ENCODE assay signal across 8 cellular contexts in the genomic region with DNA sequence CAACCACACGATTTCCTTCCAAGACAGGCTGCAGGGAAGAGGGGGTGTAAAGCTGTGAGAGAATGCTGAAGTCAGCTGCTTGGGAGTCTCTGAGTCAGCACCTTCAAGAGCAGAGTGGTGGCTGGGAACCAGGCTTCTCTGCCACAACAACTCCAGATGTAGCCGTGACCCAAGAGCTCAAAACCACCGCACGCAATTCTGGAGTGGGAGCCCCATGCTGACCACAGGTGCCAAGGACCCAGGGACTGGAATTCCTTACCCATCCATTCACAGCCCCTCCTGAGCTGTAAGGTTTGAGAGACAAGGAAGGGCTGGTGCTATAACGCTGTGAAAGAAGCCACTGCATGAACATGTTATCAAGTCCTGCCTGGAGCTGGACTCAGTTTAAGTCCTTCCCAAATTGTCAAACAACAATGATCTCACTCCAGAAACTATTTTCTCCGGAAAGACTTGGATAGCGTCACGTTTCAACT.
DNase-seq lines count a peak whose midpoint lies in the region; ATAC-seq and TF ChIP-seq lines count a peak whose summit lies in the region.
"Had no signal": no experiment of that assay in that cellular context is flagged by ENCODE, and none has a peak within 500 bp of the region (broad histone marks: within the 10 kb centered on the region; RNA-seq: fewer than 3 reads in every experiment).

No MANE protein-coding gene starts in this region.

- H2AK5ac ChIP-seq in IMR-90 (ENCODE audit: low read depth, low read length): peak overlapping the region; percentile 9; the same call in 1 of the 2 replicates

- ATAC-seq in IMR-90 (ENCODE audit: low read depth) (peak; percentile 86), body of pancreas (peak; percentile 27), HG03196 (IDR thresholded peaks at IDR 0.05; ENCODE audit: unreplicated experiment) (no peak), GM18907 (IDR thresholded peaks at IDR 0.05; ENCODE audit: unreplicated experiment) (no peak)

- H3K36me3 ChIP-seq in IMR-90 (ENCODE audit: control insufficient read depth, insufficient read depth, low read length): peaks cover 23% of the 10 kb centered on the region
- no peaks in the 10 kb centered on the region for H3K36me3 ChIP-seq in body of pancreas (replicated peaks in 1 of 2; ENCODE audit: insufficient read depth in 1 of 2, low read depth in 2 of 2)
- H3K36me3 ChIP-seq in thyroid gland: peaks cover 0 to 7% of the 10 kb centered on the region in 2 donors

- intact Hi-C loops in IMR-90 (cut with micrococcal nuclease): no loop called here
- intact Hi-C loops in body of pancreas (cut with DNase I): no loop called here
- intact Hi-C loops in thyroid gland (cut with DNase I): no loop called here

- no TSS peak for BruUV-seq in IMR-90 (replicated peaks; lab: Mats Ljungman, UMichigan)

- no peak overlapping the region for H2BK15ac ChIP-seq in IMR-90 (ENCODE audit: low read depth, low read length)

- dilution Hi-C loops in IMR-90 (cut with HindIII; ENCODE audit: low sequenced_read_pairs, unreplicated experiment): no loop called here

- H3K56ac ChIP-seq in IMR-90 (ENCODE audit: extremely low read depth, insufficient read depth, low read length): no peak overlapping the region

- H3K79me1 ChIP-seq in IMR-90 (ENCODE audit: low read depth in 1 of 2, low read length in 2 of 2): peaks cover 0 to 53% of the 10 kb centered on the region in 2 experiments; a peak in 2 of 4 replicates

- no peak overlapping the region for H2AK9ac ChIP-seq in IMR-90 (replicated peaks; ENCODE audit: low read depth, low read length, poor library complexity)

- no peak overlapping the region for H4K91ac ChIP-seq in IMR-90 (ENCODE audit: insufficient read depth, low read depth, low read length)

- H3K4me2 ChIP-seq in IMR-90 (ENCODE audit: low read depth, low read length): peak overlapping the region; percentile 9; the same call in 1 of the 2 replicates

- in situ Hi-C loops in IMR-90 (cut with MboI; ENCODE audit: low sequenced_read_pairs): no loop called here

- no peak overlapping the region for H2AFZ ChIP-seq in IMR-90 (replicated peaks; ENCODE audit: low read length, poor library complexity)

- H3K14ac ChIP-seq in IMR-90 (replicated peaks; ENCODE audit: low read depth, low read length): peak overlapping the region; percentile 36; the same call in 1 of the 2 replicates

- POLR2A ChIA-PET in IMR-90 (lab: Charles Lee; ENCODE audit: unreplicated experiment): no interaction called here

- H3K9ac ChIP-seq in IMR-90 (ENCODE audit: low read depth, low read length): no peak overlapping the region

- H3K23ac ChIP-seq in IMR-90 (ENCODE audit: low read depth, low read length): no peak overlapping the region

- H4K8ac ChIP-seq in IMR-90 (ENCODE audit: low read depth in 2 of 2, low read length in 2 of 2): peak overlapping the region in 1 of 2 experiments; percentile 10; a peak in 1 of 4 replicates

- TF ChIP-seq POLR2A in IMR-90 (IDR thresholded peaks at IDR 0.05; ENCODE audit: low read depth, low read length) (no peak), body of pancreas (IDR thresholded peaks at IDR 0.05) (no peak), thyroid gland (IDR thresholded peaks at IDR 0.05) (no peak)

- H3K27me3 ChIP-seq in IMR-90 (ENCODE audit: control insufficient read depth, insufficient read depth, low read length) (no peaks in the 10 kb centered on the region), body of pancreas (no peaks in the 10 kb centered on the region), thyroid gland (no peaks in the 10 kb centered on the region)

- no peak overlapping the region for H3K18ac ChIP-seq in IMR-90 (ENCODE audit: low read depth, low read length)

- peaks cover 8% of the 10 kb centered on the region; the same call in 1 of the 2 replicates for H4K20me1 ChIP-seq in IMR-90 (ENCODE audit: insufficient read depth, low read length)

- H3K4me3 ChIP-seq in IMR-90 (ENCODE audit: insufficient read depth, low read depth, low read length) (no peak overlapping the region), body of pancreas (no peak overlapping the region), thyroid gland (replicated peaks in 1 of 3) (no peak overlapping the region)

- H3K9me1 ChIP-seq in IMR-90 (ENCODE audit: insufficient read depth, low read length): peaks cover 17% of the 10 kb centered on the region

- H3K4ac ChIP-seq in IMR-90 (ENCODE audit: low read depth, low read length): peak overlapping the region; percentile 58

- peak overlapping the region; percentile 42; the same call in 1 of the 2 replicates for H3K27ac ChIP-seq in IMR-90 (ENCODE audit: insufficient read depth, low read length)
- no peak overlapping the region for H3K27ac ChIP-seq in body of pancreas
- H3K27ac ChIP-seq in thyroid gland: peak overlapping the region; percentile 27 to 55 (median 42)

- no peak overlapping the region for H2BK5ac ChIP-seq in IMR-90 (ENCODE audit: low read depth, low read length, poor library complexity, severe bottlenecking)

- DNase-seq in IMR-90: peak; percentile 95
- peak in 1 of 4 donors; percentile 55 for DNase-seq in body of pancreas
- peak; percentile 71 for DNase-seq in kidney tubule cell (ENCODE audit: low spot score)
- peak; percentile 71 to 77 for DNase-seq in thyroid gland
- DNase-seq in DMS114 treated with DMSO at 0.1 percent for 48 hours (lab: John Stamatoyannopoulos, UW; ENCODE audit: unreplicated experiment): no peak
- DNase-seq: NCI-H510A treated with DMSO at 0.1 percent for 48 hours had no signal

- WGBS in IMR-90 (ENCODE audit: extremely low coverage in 2 of 2, insufficient read length in 1 of 2), 2 experiments: no CpG with 5 or more reads among the region's 8 CpGs
- 76 to 80% methylated on average over 5 to 8 of the region's 8 CpGs for WGBS in body of pancreas, 2 donors
- WGBS in thyroid gland, 2 donors: 36 to 43% methylated on average over 7 to 8 of the region's 8 CpGs

- peak overlapping the region; percentile 29 for H2BK120ac ChIP-seq in IMR-90 (ENCODE audit: low read depth, low read length)

- TF ChIP-seq CTCF in IMR-90 (conservative IDR thresholded peaks at IDR 0.05; ENCODE audit: low read depth, low read length): no peak
- TF ChIP-seq CTCF in body of pancreas (IDR thresholded peaks at IDR 0.05): no peak
- TF ChIP-seq CTCF in thyroid gland (IDR thresholded peaks at IDR 0.05): no peak

- H3K4me1 ChIP-seq in IMR-90 (ENCODE audit: control insufficient read depth, insufficient read depth, low read length) (peaks cover 11% of the 10 kb centered on the region), body of pancreas (no peaks in the 10 kb centered on the region), thyroid gland (peaks cover 24 to 33% of the 10 kb centered on the region in 2 donors)

- H3K9me3 ChIP-seq in IMR-90 (ENCODE audit: control insufficient read depth, insufficient read depth, low read length): no peaks in the 10 kb centered on the region
- no peaks in the 10 kb centered on the region for H3K9me3 ChIP-seq in body of pancreas
- no peaks in the 10 kb centered on the region for H3K9me3 ChIP-seq in thyroid gland

- H4K5ac ChIP-seq in IMR-90 (ENCODE audit: low read depth, low read length): no peak overlapping the region

- 0 out of 2 replicates have a peak, but pooled peaks have one; percentile 5 for TF ChIP-seq RAD21 in IMR-90 (IDR thresholded peaks at IDR 0.05; ENCODE audit: low read length)

- CTCF ChIA-PET in IMR-90 (lab: Yijun Ruan, JAX): interaction anchor here (1.1 kb wide), 1 partner anchor 52 kb away, joined by 5 read pairs; no protein-coding TSS in a partner anchor

- peak overlapping the region; percentile 47; the same call in 1 of the 2 replicates for H2BK20ac ChIP-seq in IMR-90 (ENCODE audit: low read depth, low read length)

TF ChIP-seq in IMR-90, 13 proteins besides CTCF, POLR2A, EP300 and RAD21:
- TF ChIP-seq NFE2L2 (IDR thresholded peaks at IDR 0.05; ENCODE audit: low read depth, low read length) (peak; percentile 27; the same call in 1 of the 2 replicates), MXI1 (IDR thresholded peaks at IDR 0.05; ENCODE audit: borderline replicate concordance, low read depth, low read length) (no peak), MAFK (IDR thresholded peaks at IDR 0.05; ENCODE audit: low read depth, low read length) (peak; percentile 90), FOS (IDR thresholded peaks at IDR 0.05; ENCODE audit: low read depth, low read length) (peak; percentile 41; the same call in 1 of the 2 replicates)

Comparison
In these comparisons a context has a peak if more than half of its experiments do, and no peak if none do; other contexts are left out.
1. ATAC-seq: peak in IMR-90 (single experiment) and body of pancreas (single experiment); none in HG03196 (single experiment) and GM18907 (single experiment).
2. H3K27ac ChIP-seq: peak in IMR-90 (single experiment) and thyroid gland (3 of 3); none in body of pancreas (0 of 4).